ENCODE assay signal across 18 cellular contexts in the genomic region with DNA sequence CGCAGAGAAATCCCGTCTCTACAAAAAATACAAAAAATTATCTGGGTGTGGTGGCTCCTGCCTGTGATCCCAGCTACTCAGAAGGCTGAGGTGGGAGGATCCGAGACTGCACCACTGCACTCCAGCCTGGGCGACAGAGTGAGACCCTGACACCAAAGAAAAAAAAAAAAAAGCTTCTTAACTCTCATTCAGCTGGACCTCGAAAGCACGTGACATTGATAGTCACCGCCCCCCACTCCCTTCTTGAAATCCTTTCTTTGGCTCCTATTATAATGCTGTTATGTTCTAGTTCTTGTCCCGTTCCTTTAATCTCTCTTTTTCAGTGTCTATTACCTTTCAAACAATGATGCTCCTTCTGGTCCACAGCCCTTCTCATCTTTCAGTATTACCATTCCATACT. TPM values are rescaled to one million over a fixed set of nuclear protein-coding genes. Genes with fewer than 3 reads are reported as not detected.
A peak's percentile ranks its signal among the peaks of the same experiment; 100 is the strongest.
DNase-seq lines count a peak whose midpoint lies in the region; ATAC-seq, FAIRE-seq and TF ChIP-seq lines count a peak whose summit lies in the region.
"Had no signal": no experiment of that assay in that cellular context is flagged by ENCODE, and none has a peak within 500 bp of the region (broad histone marks: within the 10 kb centered on the region; RNA-seq: fewer than 3 reads in every experiment).

No MANE protein-coding gene starts in this region.

- peak; percentile 46 for DNase-seq in NCI-H526 treated with DMSO at 0.1 percent for 48 hours (lab: John Stamatoyannopoulos, UW)
- DNase-seq in NCI-H526 (lab: John Stamatoyannopoulos, UW), result no peak
- no peak for DNase-seq in OCI-LY7 (ENCODE audit: low spot score)
- DNase-seq in keratinocyte (ENCODE audit: low read depth, low spot score), result no peak
- DNase-seq in naive thymus-derived CD8-positive, alpha-beta T cell, result no peak
- DNase-seq in upper lobe of left lung, result no peak
- DNase-seq: cerebellar nuclear complex, T-helper 17 cell had no signal

- H3K4me1 ChIP-seq in DOHH2 (ENCODE audit: control insufficient read depth, low read length) (peaks cover 32% of the 10 kb centered on the region), OCI-LY7 (ENCODE audit: insufficient read depth, low read length, poor library complexity, severe bottlenecking) (peaks cover 32% of the 10 kb centered on the region), keratinocyte (ENCODE audit: control insufficient read depth, extremely low read depth, insufficient read depth, low read length) (peaks cover 12% of the 10 kb centered on the region), upper lobe of left lung (peaks cover 5 to 21% (median 9%) of the 10 kb centered on the region in 4 donors)

- peak overlapping the region in 3 of 10 donors; percentile 23 to 53 (median 47) for H3K27ac Mint-ChIP-seq in naive thymus-derived CD8-positive, alpha-beta T cell
- H3K27ac Mint-ChIP-seq: activated CD4-positive, alpha-beta T cell treated with anti-CD3 and anti-CD28 coated beads for 36 hours; memory B cell; T-helper 17 cell had no signal

- peak overlapping the region in 5 of 10 donors; percentile 8 to 72 (median 62) for H3K4me3 Mint-ChIP-seq in naive thymus-derived CD8-positive, alpha-beta T cell
- H3K4me3 Mint-ChIP-seq: activated CD4-positive, alpha-beta T cell treated with anti-CD3 and anti-CD28 coated beads for 36 hours; activated T-cell treated with anti-CD3 and anti-CD28 coated beads, Interleukin-2, amount 50 U/mL, for 72 hours; memory B cell; neural crest cell; T-helper 17 cell had no signal

- no peaks in the 10 kb centered on the region for H3K9me3 Mint-ChIP-seq in naive thymus-derived CD8-positive, alpha-beta T cell
- H3K9me3 Mint-ChIP-seq: activated T-cell treated with anti-CD3 and anti-CD28 coated beads, Interleukin-2, amount 50 U/mL, for 72 hours; memory B cell; neural crest cell had no signal

- H3K9me1 ChIP-seq in keratinocyte (ENCODE audit: control insufficient read depth, extremely low read depth, insufficient read depth, low read length), result no peaks in the 10 kb centered on the region

- TF ChIP-seq EP300 in upper lobe of left lung (IDR thresholded peaks at IDR 0.05), result no peak

- peaks cover 6 to 13% (median 12%) of the 10 kb centered on the region in 4 donors for H3K4me1 Mint-ChIP-seq in naive thymus-derived CD8-positive, alpha-beta T cell
- H3K4me1 Mint-ChIP-seq: neural crest cell had no signal

- TF ChIP-seq CTCF in DOHH2 (IDR thresholded peaks at IDR 0.05; ENCODE audit: low read depth, low read length, poor library complexity, severe bottlenecking), result no peak
- TF ChIP-seq CTCF in OCI-LY7 (conservative IDR thresholded peaks at IDR 0.05; ENCODE audit: low read length), result no peak
- TF ChIP-seq CTCF in keratinocyte (optimal IDR thresholded peaks at IDR 0.05 in 1 of 3, IDR thresholded peaks at IDR 0.05 in 1 of 3, conservative IDR thresholded peaks at IDR 0.05 in 1 of 3; ENCODE audit: extremely low read depth in 1 of 3, insufficient read depth in 2 of 3, low read length in 3 of 3), result no peak
- no peak for TF ChIP-seq CTCF in upper lobe of left lung (IDR thresholded peaks at IDR 0.05)

- CTCF ChIA-PET in OCI-LY7 (lab: Charles Lee; ENCODE audit: unreplicated experiment), result interaction anchor here (0.5 kb wide), 1 partner anchor 36 kb away, joined by 3 read pairs; no protein-coding TSS in a partner anchor

- intact Hi-C loops in OCI-LY7 (cut with micrococcal nuclease; ENCODE audit: unreplicated experiment), result no loop called here

- FAIRE-seq in keratinocyte (lab: Jason Lieb, UNC), result no peak

- H3K27ac ChIP-seq in DOHH2 (ENCODE audit: low read depth, low read length), result no peak overlapping the region
- no peak overlapping the region for H3K27ac ChIP-seq in OCI-LY7 (ENCODE audit: low read depth, low read length, poor library complexity, severe bottlenecking)
- H3K27ac ChIP-seq in keratinocyte (ENCODE audit: control insufficient read depth, insufficient read depth, low read length), result no peak overlapping the region
- H3K27ac ChIP-seq in upper lobe of left lung, result no peak overlapping the region
- H3K27ac ChIP-seq: gastroesophageal sphincter, RWPE1 had no signal

- POLR2A ChIA-PET in OCI-LY7 (lab: Charles Lee), result interaction anchor here (0.6 to 1.0 kb wide), 3 partner anchors 62 to 95 kb away, joined by 3 to 9 read pairs (median 3); a partner anchor contains a TSS
- POLR2A ChIA-PET in naive thymus-derived CD8-positive, alpha-beta T cell (lab: Charles Lee), result interaction anchor here (1.2 to 3.7 kb wide), 3 partner anchors 11 to 149 kb away, joined by 5 to 40 read pairs (median 30); a partner anchor contains a TSS

- H3K4me2 ChIP-seq in DOHH2 (ENCODE audit: low read length) (peak overlapping the region; percentile 87), OCI-LY7 (ENCODE audit: low read length) (peak overlapping the region; percentile 92), keratinocyte (ENCODE audit: control insufficient read depth, extremely low read depth, insufficient read depth, low read depth, low read length) (peak overlapping the region; percentile 99)

- H3K4me3 ChIP-seq in DOHH2 (ENCODE audit: low read length) (peak overlapping the region; percentile 79), OCI-LY7 (ENCODE audit: low read depth, low read length, poor library complexity, severe bottlenecking) (peak overlapping the region; percentile 75), keratinocyte (ENCODE audit: control insufficient read depth in 2 of 3, extremely low read depth in 1 of 3, insufficient read depth in 2 of 3, low read depth in 1 of 3, low read length in 3 of 3) (no peak overlapping the region), upper lobe of left lung (no peak overlapping the region)

- no peaks in the 10 kb centered on the region for H3K9me3 ChIP-seq in DOHH2 (ENCODE audit: control insufficient read depth, insufficient read depth, low read length)
- no peaks in the 10 kb centered on the region for H3K9me3 ChIP-seq in OCI-LY7 (ENCODE audit: low read length)
- no peaks in the 10 kb centered on the region for H3K9me3 ChIP-seq in keratinocyte (ENCODE audit: control insufficient read depth, low read depth, low read length)
- no peaks in the 10 kb centered on the region for H3K9me3 ChIP-seq in upper lobe of left lung
- H3K9me3 ChIP-seq: gastroesophageal sphincter, right lobe of liver, tibial artery had no signal

- 83 to 90% methylated on average over 8 of the region's 8 CpGs for WGBS in upper lobe of left lung, 2 donors

- 0 out of 2 replicates have a peak, but pooled peaks cover 12% of the 10 kb centered on the region for H3F3A ChIP-seq in DOHH2 (ENCODE audit: control insufficient read depth, insufficient read depth)

- no peaks in the 10 kb centered on the region for H3K36me3 Mint-ChIP-seq in naive thymus-derived CD8-positive, alpha-beta T cell

- no peaks in the 10 kb centered on the region for H3K9me2 ChIP-seq in DOHH2 (replicated peaks; ENCODE audit: control insufficient read depth, low read length)
- H3K9me2 ChIP-seq in OCI-LY7 (ENCODE audit: insufficient read depth, low read length), result no peaks in the 10 kb centered on the region

- TF ChIP-seq POLR2A in upper lobe of left lung (IDR thresholded peaks at IDR 0.05), result no peak

- dilution Hi-C loops in keratinocyte (cut with MboI; ENCODE audit: extremely low pct_ligation_motif_present, low sequenced_read_pairs), result no loop called here

- H3K27me3 ChIP-seq in DOHH2 (ENCODE audit: control insufficient read depth, low read length), result peaks cover 10% of the 10 kb centered on the region
- H3K27me3 ChIP-seq in keratinocyte (ENCODE audit: control insufficient read depth, extremely low read depth, insufficient read depth, low read length), result no peaks in the 10 kb centered on the region
- H3K27me3 ChIP-seq in upper lobe of left lung, result no peaks in the 10 kb centered on the region
- H3K27me3 ChIP-seq: gastroesophageal sphincter, right lobe of liver, tibial artery had no signal

- ATAC-seq in naive thymus-derived CD8-positive, alpha-beta T cell, result no peak
- ATAC-seq in HG02973 (IDR thresholded peaks at IDR 0.05; ENCODE audit: unreplicated experiment), result no peak
- no peak for ATAC-seq in upper lobe of left lung (ENCODE audit: low FRiP score in 2 of 2)
- ATAC-seq: activated CD4-positive, alpha-beta T cell treated with anti-CD3 and anti-CD28 coated beads for 36 hours; activated T-cell treated with anti-CD3 and anti-CD28 coated beads, Interleukin-2, amount 50 U/mL, for 72 hours; gastroesophageal sphincter; right lobe of liver; T-helper 17 cell had no signal

- H3K27me3 Mint-ChIP-seq in naive thymus-derived CD8-positive, alpha-beta T cell, result no peaks in the 10 kb centered on the region
- H3K27me3 Mint-ChIP-seq: activated CD4-positive, alpha-beta T cell treated with anti-CD3 and anti-CD28 coated beads for 36 hours; memory B cell; T-helper 17 cell had no signal

- no TSS peak for BruUV-seq in OCI-LY7 (replicated peaks; lab: Mats Ljungman, UMichigan)

- H3K79me2 ChIP-seq in DOHH2 (ENCODE audit: control insufficient read depth, low read length), result no peaks in the 10 kb centered on the region; the same call in 1 of the 2 replicates
- H3K79me2 ChIP-seq in OCI-LY7 (ENCODE audit: insufficient read depth, low read depth, low read length), result no peaks in the 10 kb centered on the region
- H3K79me2 ChIP-seq in keratinocyte (ENCODE audit: control insufficient read depth, insufficient read depth, low read length), result no peaks in the 10 kb centered on the region

- H3K36me3 ChIP-seq in DOHH2 (ENCODE audit: control insufficient read depth, low read length) (no peaks in the 10 kb centered on the region), OCI-LY7 (ENCODE audit: insufficient read depth, low read length) (no peaks in the 10 kb centered on the region), keratinocyte (ENCODE audit: control insufficient read depth in 2 of 2, extremely low read depth in 1 of 2, insufficient read depth in 2 of 2, low read length in 2 of 2) (no peaks in the 10 kb centered on the region), upper lobe of left lung (no peaks in the 10 kb centered on the region)
- H3K36me3 ChIP-seq: gastroesophageal sphincter, right lobe of liver, tibial artery had no signal

- no peaks in the 10 kb centered on the region; the same call in 1 of the 2 replicates for H4K20me1 ChIP-seq in DOHH2 (ENCODE audit: control insufficient read depth, insufficient read depth, low read depth, low read length)
- H4K20me1 ChIP-seq in OCI-LY7 (ENCODE audit: insufficient read depth, low read length), result no peaks in the 10 kb centered on the region
- no peaks in the 10 kb centered on the region for H4K20me1 ChIP-seq in keratinocyte (ENCODE audit: control insufficient read depth, extremely low read depth, insufficient read depth, low read length)

- H3K9ac ChIP-seq in keratinocyte (ENCODE audit: control insufficient read depth, extremely low read depth, insufficient read depth, low read length), result no peak overlapping the region

- H2AFZ ChIP-seq in OCI-LY7 (ENCODE audit: low read length), result no peak overlapping the region
- H2AFZ ChIP-seq in keratinocyte (ENCODE audit: control insufficient read depth, low read length), result no peak overlapping the region

RNA-seq across cellular contexts. Expression of a gene that starts 2.0 kb away (rescaled TPM):
- 4.9 and 5.0 TPM in 2 replicates for total RNA-seq in OCI-LY7 (2014; rRNA removed; shearing (Covaris generic))
- 6.6 and 9.2 TPM in 2 replicates for total RNA-seq in OCI-LY7 (2022)
- polyA plus RNA-seq in keratinocyte, result 2.0 to 3.5 TPM (median 2.2 TPM) in 3 replicates
- 1.4 TPM for polyA plus RNA-seq in keratinocyte (2011; ENCODE audit: low read depth)
- polyA plus RNA-seq in keratinocyte (2011; cell fraction: cytosol; rRNA removed), result 1.8 and 2.1 TPM in 2 replicates
- polyA plus RNA-seq in keratinocyte (2011; cell fraction: nucleus; rRNA removed), result 2.5 and 3.2 TPM in 2 replicates
- polyA plus RNA-seq in keratinocyte (2012; ENCODE audit: low replicate concordance), result 1.1 and 3.6 TPM in 2 replicates
- polyA minus RNA-seq in keratinocyte, result 1.7 to 2.8 TPM (median 1.9 TPM) in 3 replicates
- 0.96 TPM for polyA minus RNA-seq in keratinocyte (2011; cell fraction: cytosol; rRNA and poly(A)+ RNA removed)
- polyA minus RNA-seq in keratinocyte (2011; cell fraction: nucleus; rRNA and poly(A)+ RNA removed), result 0.63 and 1.5 TPM in 2 replicates
- 1 to 10 TPM; 9.8 to 10.0 TPM for total RNA-seq in naive thymus-derived CD8-positive, alpha-beta T cell
- 1 to 10 TPM; 2.3 to 3.1 (median 2.7) TPM for polyA plus RNA-seq in naive thymus-derived CD8-positive, alpha-beta T cell
- total RNA-seq in upper lobe of left lung, result 1 to 10 TPM; 2.3 to 7.4 (median 5.7) TPM

RNA-seq across cellular contexts. Expression of a gene that starts 10.9 kb away (rescaled TPM):
- total RNA-seq in OCI-LY7 (2014; rRNA removed; shearing (Covaris generic)), result 2.9 and 7.4 TPM in 2 replicates
- total RNA-seq in OCI-LY7 (2022), result 17.2 and 21.1 TPM in 2 replicates
- polyA plus RNA-seq in keratinocyte, result 1.7 to 2.2 TPM (median 1.9 TPM) in 3 replicates
- polyA plus RNA-seq in keratinocyte (2011; ENCODE audit: low read depth), result 0.54 TPM
- polyA plus RNA-seq in keratinocyte (2011; cell fraction: cytosol; rRNA removed), result 1.4 and 1.5 TPM in 2 replicates
- 3.1 and 4.6 TPM in 2 replicates for polyA plus RNA-seq in keratinocyte (2011; cell fraction: nucleus; rRNA removed)
- 1.3 and 2.2 TPM in 2 replicates for polyA plus RNA-seq in keratinocyte (2012; ENCODE audit: low replicate concordance)
- 0.73 to 4.3 TPM (median 1.2 TPM) in 3 replicates for polyA minus RNA-seq in keratinocyte
- not detected for polyA minus RNA-seq in keratinocyte (2011; cell fraction: cytosol; rRNA and poly(A)+ RNA removed)
- 0.42 and 1.7 TPM in 2 replicates for polyA minus RNA-seq in keratinocyte (2011; cell fraction: nucleus; rRNA and poly(A)+ RNA removed)
- total RNA-seq in naive thymus-derived CD8-positive, alpha-beta T cell, result 10 to 100 TPM; 13.3 to 16.0 TPM
- 10 to 100 TPM in 1 of 3 donors, 1 to 10 TPM in 2; 4.1 to 10.0 (median 5.0) TPM for polyA plus RNA-seq in naive thymus-derived CD8-positive, alpha-beta T cell
- 1 to 10 TPM in 4 of 6 donors, under 1 TPM in 1, not detected in 1; 0.76 to 2.0 (median 1.4) TPM for total RNA-seq in upper lobe of left lung

RNA-seq across cellular contexts. Expression of a gene that starts 11.1 kb away (rescaled TPM):
- total RNA-seq in OCI-LY7 (2014; rRNA removed; shearing (Covaris generic)), result 7.6 and 8.1 TPM in 2 replicates
- total RNA-seq in OCI-LY7 (2022), result 13.3 and 15.9 TPM in 2 replicates
- polyA plus RNA-seq in keratinocyte, result 4.7 to 7.6 TPM (median 5.7 TPM) in 3 replicates
- polyA plus RNA-seq in keratinocyte (2011; ENCODE audit: low read depth), result 2.1 TPM
- polyA plus RNA-seq in keratinocyte (2011; cell fraction: cytosol; rRNA removed), result 5.5 and 5.9 TPM in 2 replicates
- polyA plus RNA-seq in keratinocyte (2011; cell fraction: nucleus; rRNA removed), result 3.3 and 4.3 TPM in 2 replicates
- polyA plus RNA-seq in keratinocyte (2012; ENCODE audit: low replicate concordance), result 2.8 and 7.4 TPM in 2 replicates
- 14.3 to 28.3 TPM (median 15.1 TPM) in 3 replicates for polyA minus RNA-seq in keratinocyte
- 8.8 TPM for polyA minus RNA-seq in keratinocyte (2011; cell fraction: cytosol; rRNA and poly(A)+ RNA removed)
- 4.6 and 5.9 TPM in 2 replicates for polyA minus RNA-seq in keratinocyte (2011; cell fraction: nucleus; rRNA and poly(A)+ RNA removed)
- 1 to 10 TPM; 4.8 to 5.5 TPM for total RNA-seq in naive thymus-derived CD8-positive, alpha-beta T cell
- polyA plus RNA-seq in naive thymus-derived CD8-positive, alpha-beta T cell, result 1 to 10 TPM in 1 of 3 donors, under 1 TPM in 2; 0.12 to 1.6 (median 0.82) TPM
- total RNA-seq in upper lobe of left lung, result 1 to 10 TPM; 1.6 to 6.4 (median 3.5) TPM

RNA-seq across cellular contexts. Expression of a gene that starts 32.7 kb away (rescaled TPM):
- total RNA-seq in OCI-LY7 (2014; rRNA removed; shearing (Covaris generic)), result 725 and 814 TPM in 2 replicates
- total RNA-seq in OCI-LY7 (2022), result 851 and 938 TPM in 2 replicates
- polyA plus RNA-seq in keratinocyte, result 938 to 1,251 TPM (median 971 TPM) in 3 replicates
- polyA plus RNA-seq in keratinocyte (2011; ENCODE audit: low read depth), result 153 TPM
- 809 and 1,377 TPM in 2 replicates for polyA plus RNA-seq in keratinocyte (2011; cell fraction: cytosol; rRNA removed)
- 627 and 714 TPM in 2 replicates for polyA plus RNA-seq in keratinocyte (2011; cell fraction: nucleus; rRNA removed)
- polyA plus RNA-seq in keratinocyte (2012; ENCODE audit: low replicate concordance), result 700 and 1,019 TPM in 2 replicates
- polyA minus RNA-seq in keratinocyte, result 118 to 575 TPM (median 465 TPM) in 3 replicates
- polyA minus RNA-seq in keratinocyte (2011; cell fraction: cytosol; rRNA and poly(A)+ RNA removed), result 327 TPM
- polyA minus RNA-seq in keratinocyte (2011; cell fraction: nucleus; rRNA and poly(A)+ RNA removed), result 168 and 248 TPM in 2 replicates
- total RNA-seq in naive thymus-derived CD8-positive, alpha-beta T cell, result 100 to 1,000 TPM; 115 to 129 TPM
- 100 to 1,000 TPM; 174 to 214 (median 205) TPM for polyA plus RNA-seq in naive thymus-derived CD8-positive, alpha-beta T cell
- total RNA-seq in upper lobe of left lung, result 100 to 1,000 TPM; 108 to 468 (median 390) TPM

Comparison
In these comparisons a context has a peak if more than half of its experiments do, and no peak if none do; other contexts are left out.
1. H3K4me3 ChIP-seq: peak in DOHH2 (single experiment) and OCI-LY7 (single experiment); none in keratinocyte (0 of 3) and upper lobe of left lung (0 of 4).
2. Peak in every context shown above with its lines, with median percentiles within 50 percentile points of each other: H3K4me2 ChIP-seq.